In genomic region chr15:82045179-82045891, GRCh38 we compare ENCODE assay signal across 1 cellular context.
TF ChIP-seq lines count a peak whose summit lies in the region.

No MANE protein-coding gene starts in this region.

TF ChIP-seq in K562, 482 proteins besides CTCF, POLR2A, EP300 and RAD21 (continued from another document and continues in another):
- no peak for TF ChIP-seq ZBTB49 (CRISPR knock-in tag; IDR thresholded peaks at IDR 0.05; ENCODE audit: borderline replicate concordance)
- TF ChIP-seq ZBTB2 (IDR thresholded peaks at IDR 0.05): 0 out of 2 replicates have a peak, but pooled peaks have one; percentile 33
- no peak for TF ChIP-seq BRF2 (IDR thresholded peaks at IDR 0.05; ENCODE audit: borderline replicate concordance, insufficient read depth, insufficient read length)
- no peak for TF ChIP-seq HLTF (IDR thresholded peaks at IDR 0.05)
- TF ChIP-seq ARID3A (IDR thresholded peaks at IDR 0.05; ENCODE audit: borderline replicate concordance, low read depth, low read length): no peak
- no peak for TF ChIP-seq ZEB2 (IDR thresholded peaks at IDR 0.05)
- TF ChIP-seq MCM7 (IDR thresholded peaks at IDR 0.05): no peak
- TF ChIP-seq NR1H2 (CRISPR knock-in tag; IDR thresholded peaks at IDR 0.05): no peak
- TF ChIP-seq ZNF408 (CRISPR knock-in tag; IDR thresholded peaks at IDR 0.05; ENCODE audit: low read depth): no peak
- TF ChIP-seq KDM2B (CRISPR knock-in tag; IDR thresholded peaks at IDR 0.05): no peak
- no peak for TF ChIP-seq GATA2 (CRISPR knock-in tag; IDR thresholded peaks at IDR 0.05)
- TF ChIP-seq FOXO4 (CRISPR knock-in tag; IDR thresholded peaks at IDR 0.05): no peak
- no peak for TF ChIP-seq CC2D1A (IDR thresholded peaks at IDR 0.05)
- no peak; the same call in 1 of the 2 replicates for TF ChIP-seq REST (CRISPR knock-in tag; IDR thresholded peaks at IDR 0.05; ENCODE audit: low read depth)
- TF ChIP-seq FOXP1 (CRISPR knock-in tag; IDR thresholded peaks at IDR 0.05): peak; percentile 69; the same call in 1 of the 2 replicates
- TF ChIP-seq U2AF2 (optimal IDR thresholded peaks at IDR 0.05; ENCODE audit: low read depth, low read length): no peak
- no peak; the same call in 1 of the 2 replicates for TF ChIP-seq ZBED1 (IDR thresholded peaks at IDR 0.05)
- no peak for TF ChIP-seq BDP1 (IDR thresholded peaks at IDR 0.05; ENCODE audit: insufficient read depth, insufficient read length)
- TF ChIP-seq ZBTB43 (CRISPR knock-in tag; IDR thresholded peaks at IDR 0.05): no peak
- TF ChIP-seq ZNF318 (IDR thresholded peaks at IDR 0.05; ENCODE audit: borderline replicate concordance in 1 of 2, low read depth in 1 of 2): no peak
- TF ChIP-seq CBX3 (IDR thresholded peaks at IDR 0.05; ENCODE audit: borderline replicate concordance in 1 of 2, low read length in 2 of 2): no peak
- no peak for TF ChIP-seq ZBTB8A (IDR thresholded peaks at IDR 0.05; ENCODE audit: partially characterized antibody)
- TF ChIP-seq FOXP4 (CRISPR knock-in tag; IDR thresholded peaks at IDR 0.05; ENCODE audit: borderline replicate concordance): no peak
- TF ChIP-seq ADNP (tag; IDR thresholded peaks at IDR 0.05): no peak
- TF ChIP-seq BMI1 (IDR thresholded peaks at IDR 0.05; ENCODE audit: low read length): no peak
- no peak for TF ChIP-seq GTF2F1 (IDR thresholded peaks at IDR 0.05; ENCODE audit: low read depth, low read length)
- TF ChIP-seq PCBP2 (IDR thresholded peaks at IDR 0.05; ENCODE audit: low read depth, low read length, poor library complexity, severe bottlenecking): no peak
- no peak for TF ChIP-seq DPF2 (IDR thresholded peaks at IDR 0.05)
